ENCODE assay signal across 2 cellular contexts in genomic region chr16:89914642-89915285, GRCh38.
TF ChIP-seq lines count a peak whose summit lies in the region.

No MANE protein-coding gene starts in this region.

TF ChIP-seq in GM23338, 12 proteins besides CTCF, POLR2A, EP300 and RAD21:
- peak; percentile 67 for TF ChIP-seq ZNF331 (CRISPR knock-in tag; IDR thresholded peaks at IDR 0.05; ENCODE audit: low read depth)

TF ChIP-seq in HepG2, 621 proteins besides CTCF, POLR2A, EP300 and RAD21:
- TF ChIP-seq, protein P1, sequence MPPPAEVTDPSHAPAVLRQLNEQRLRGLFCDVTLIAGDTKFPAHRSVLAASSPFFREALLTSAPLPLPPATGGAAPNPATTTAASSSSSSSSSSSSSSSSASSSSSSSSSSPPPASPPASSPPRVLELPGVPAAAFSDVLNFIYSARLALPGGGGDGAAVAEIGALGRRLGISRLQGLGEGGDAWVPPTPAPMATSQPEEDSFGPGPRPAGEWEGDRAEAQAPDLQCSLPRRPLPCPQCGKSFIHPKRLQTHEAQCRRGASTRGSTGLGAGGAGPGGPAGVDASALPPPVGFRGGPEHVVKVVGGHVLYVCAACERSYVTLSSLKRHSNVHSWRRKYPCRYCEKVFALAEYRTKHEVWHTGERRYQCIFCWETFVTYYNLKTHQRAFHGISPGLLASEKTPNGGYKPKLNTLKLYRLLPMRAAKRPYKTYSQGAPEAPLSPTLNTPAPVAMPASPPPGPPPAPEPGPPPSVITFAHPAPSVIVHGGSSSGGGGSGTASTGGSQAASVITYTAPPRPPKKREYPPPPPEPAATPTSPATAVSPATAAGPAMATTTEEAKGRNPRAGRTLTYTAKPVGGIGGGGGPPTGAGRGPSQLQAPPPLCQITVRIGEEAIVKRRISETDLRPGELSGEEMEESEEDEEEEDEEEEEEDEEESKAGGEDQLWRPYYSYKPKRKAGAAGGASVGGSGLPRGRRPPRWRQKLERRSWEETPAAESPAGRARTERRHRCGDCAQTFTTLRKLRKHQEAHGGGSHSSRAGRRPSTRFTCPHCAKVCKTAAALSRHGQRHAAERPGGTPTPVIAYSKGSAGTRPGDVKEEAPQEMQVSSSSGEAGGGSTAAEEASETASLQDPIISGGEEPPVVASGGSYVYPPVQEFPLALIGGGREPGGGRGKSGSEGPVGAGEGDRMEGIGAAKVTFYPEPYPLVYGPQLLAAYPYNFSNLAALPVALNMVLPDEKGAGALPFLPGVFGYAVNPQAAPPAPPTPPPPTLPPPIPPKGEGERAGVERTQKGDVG (CRISPR knock-in tag; IDR thresholded peaks at IDR 0.05; ENCODE audit: borderline replicate concordance): 0 out of 2 replicates have a peak, but pooled peaks have one; percentile 25
- 0 out of 2 replicates have a peak, but pooled peaks have one; percentile 4 for TF ChIP-seq RARG (CRISPR knock-in tag; IDR thresholded peaks at IDR 0.05; ENCODE audit: low read depth)
- TF ChIP-seq SP4 (CRISPR knock-in tag; IDR thresholded peaks at IDR 0.05): 0 out of 2 replicates have a peak, but pooled peaks have one; percentile 20
- TF ChIP-seq ZNF646 (CRISPR knock-in tag; IDR thresholded peaks at IDR 0.05): peak; percentile 96
- 0 out of 2 replicates have a peak, but pooled peaks have one; percentile 7 for TF ChIP-seq ZNF451 (CRISPR knock-in tag; IDR thresholded peaks at IDR 0.05)
- 0 out of 2 replicates have a peak, but pooled peaks have one; percentile 15 for TF ChIP-seq ZNF589 (CRISPR knock-in tag; conservative IDR thresholded peaks at IDR 0.05)
- TF ChIP-seq, protein P2, sequence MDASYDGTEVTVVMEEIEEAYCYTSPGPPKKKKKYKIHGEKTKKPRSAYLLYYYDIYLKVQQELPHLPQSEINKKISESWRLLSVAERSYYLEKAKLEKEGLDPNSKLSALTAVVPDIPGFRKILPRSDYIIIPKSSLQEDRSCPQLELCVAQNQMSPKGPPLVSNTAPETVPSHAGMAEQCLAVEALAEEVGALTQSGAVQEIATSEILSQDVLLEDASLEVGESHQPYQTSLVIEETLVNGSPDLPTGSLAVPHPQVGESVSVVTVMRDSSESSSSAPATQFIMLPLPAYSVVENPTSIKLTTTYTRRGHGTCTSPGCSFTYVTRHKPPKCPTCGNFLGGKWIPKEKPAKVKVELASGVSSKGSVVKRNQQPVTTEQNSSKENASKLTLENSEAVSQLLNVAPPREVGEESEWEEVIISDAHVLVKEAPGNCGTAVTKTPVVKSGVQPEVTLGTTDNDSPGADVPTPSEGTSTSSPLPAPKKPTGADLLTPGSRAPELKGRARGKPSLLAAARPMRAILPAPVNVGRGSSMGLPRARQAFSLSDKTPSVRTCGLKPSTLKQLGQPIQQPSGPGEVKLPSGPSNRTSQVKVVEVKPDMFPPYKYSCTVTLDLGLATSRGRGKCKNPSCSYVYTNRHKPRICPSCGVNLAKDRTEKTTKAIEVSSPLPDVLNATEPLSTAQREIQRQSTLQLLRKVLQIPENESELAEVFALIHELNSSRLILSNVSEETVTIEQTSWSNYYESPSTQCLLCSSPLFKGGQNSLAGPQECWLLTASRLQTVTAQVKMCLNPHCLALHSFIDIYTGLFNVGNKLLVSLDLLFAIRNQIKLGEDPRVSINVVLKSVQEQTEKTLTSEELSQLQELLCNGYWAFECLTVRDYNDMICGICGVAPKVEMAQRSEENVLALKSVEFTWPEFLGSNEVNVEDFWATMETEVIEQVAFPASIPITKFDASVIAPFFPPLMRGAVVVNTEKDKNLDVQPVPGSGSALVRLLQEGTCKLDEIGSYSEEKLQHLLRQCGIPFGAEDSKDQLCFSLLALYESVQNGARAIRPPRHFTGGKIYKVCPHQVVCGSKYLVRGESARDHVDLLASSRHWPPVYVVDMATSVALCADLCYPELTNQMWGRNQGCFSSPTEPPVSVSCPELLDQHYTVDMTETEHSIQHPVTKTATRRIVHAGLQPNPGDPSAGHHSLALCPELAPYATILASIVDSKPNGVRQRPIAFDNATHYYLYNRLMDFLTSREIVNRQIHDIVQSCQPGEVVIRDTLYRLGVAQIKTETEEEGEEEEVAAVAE (CRISPR knock-in tag; IDR thresholded peaks at IDR 0.05; ENCODE audit: borderline replicate concordance): 0 out of 2 replicates have a peak, but pooled peaks have one; percentile 4
- peak; percentile 89 for TF ChIP-seq ZBTB33 (CRISPR knock-in tag; IDR thresholded peaks at IDR 0.05)
- TF ChIP-seq ZBTB38 (CRISPR knock-in tag; IDR thresholded peaks at IDR 0.05): peak; percentile 51; the same call in 1 of the 2 replicates
- peak; percentile 37 for TF ChIP-seq HNRNPLL (IDR thresholded peaks at IDR 0.05; ENCODE audit: low read depth, low read length, poor library complexity, severe bottlenecking)
- 0 out of 2 replicates have a peak, but pooled peaks have one; percentile 9 for TF ChIP-seq CAMTA2 (CRISPR knock-in tag; IDR thresholded peaks at IDR 0.05; ENCODE audit: borderline replicate concordance)
- TF ChIP-seq EED (CRISPR knock-in tag; IDR thresholded peaks at IDR 0.05): 0 out of 2 replicates have a peak, but pooled peaks have one; percentile 1
- TF ChIP-seq ZNF331 (CRISPR knock-in tag; IDR thresholded peaks at IDR 0.05): peak; percentile 100
- TF ChIP-seq TSC22D2 (CRISPR knock-in tag; IDR thresholded peaks at IDR 0.05; ENCODE audit: borderline replicate concordance): 0 out of 2 replicates have a peak, but pooled peaks have one; percentile 4
- TF ChIP-seq TARDBP (CRISPR knock-in tag; IDR thresholded peaks at IDR 0.05): 0 out of 2 replicates have a peak, but pooled peaks have one; percentile 12
- peak; percentile 12; the same call in 1 of the 2 replicates for TF ChIP-seq ZNF550 (CRISPR knock-in tag; IDR thresholded peaks at IDR 0.05; ENCODE audit: borderline replicate concordance)
